Comparison of ENCODE assay signal across 28 cellular contexts in the genomic region with DNA sequence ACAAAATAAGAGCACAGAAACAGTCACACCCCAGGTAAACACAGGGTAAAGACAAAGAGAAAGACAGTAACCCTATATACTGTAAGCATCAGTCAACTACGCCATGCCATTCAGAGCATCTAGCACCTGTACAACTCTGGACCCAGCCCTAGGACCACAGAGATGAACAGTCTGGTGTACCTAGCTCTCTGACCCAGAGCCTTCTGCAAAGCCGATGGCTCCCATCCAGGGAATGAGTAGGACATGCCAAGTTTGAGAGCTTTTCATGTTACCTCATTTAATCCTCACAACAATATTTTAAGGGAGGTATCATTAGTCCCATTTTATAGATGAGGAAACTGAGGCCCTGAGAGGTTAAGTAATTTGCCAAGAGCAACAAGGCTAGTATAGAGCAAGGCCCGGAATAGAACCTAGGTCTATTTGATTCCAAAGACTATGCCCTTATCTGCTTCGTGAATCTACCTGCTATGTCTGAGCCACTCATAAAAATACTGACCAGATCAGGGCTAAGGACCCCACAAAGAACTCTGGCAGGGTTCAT.
"Had no signal": no experiment of that assay in that cellular context is flagged by ENCODE, and none has a peak within 500 bp of the region (broad histone marks: within the 10 kb centered on the region; RNA-seq: fewer than 3 reads in every experiment).

No MANE protein-coding gene starts in this region.

- H3K36me3 ChIP-seq: cardiac muscle cell, colonic mucosa, gastrocnemius medialis, transverse colon, uterus had no signal

- H3K36me3 Mint-ChIP-seq: activated CD4-positive, alpha-beta memory T cell treated with anti-CD3 and anti-CD28 coated beads for 36 hours; activated naive CD4-positive, alpha-beta T cell treated with anti-CD3 and anti-CD28 coated beads, Interleukin-2, amount 50 U/mL, for 72 hours; naive B cell; stimulated activated naive B cell treated with anti-CD40 and anti-IgM and Interleukin-4, amounts not matched to agents 10 μg/mL and 1 μg/mL and 100 μg/mL, for 72 hours had no signal

- H3K79me2 ChIP-seq: parathyroid adenoma had no signal

- H3K27me3 Mint-ChIP-seq: naive B cell; stimulated activated naive B cell treated with anti-CD40 and anti-IgM and Interleukin-4, amounts not matched to agents 10 μg/mL and 1 μg/mL and 100 μg/mL, for 72 hours had no signal

- H3K27me3 ChIP-seq: cardiac muscle cell, colonic mucosa, dorsolateral prefrontal cortex, gastrocnemius medialis, transverse colon, uterus had no signal

- H3K4me3 Mint-ChIP-seq: activated CD4-positive, alpha-beta memory T cell treated with anti-CD3 and anti-CD28 coated beads for 36 hours; activated T-cell treated with anti-CD3 and anti-CD28 coated beads, Interleukin-2, amount 50 U/mL, for 4 hours; activated T-helper 17 cell treated with anti-CD3 and anti-CD28 coated beads, Interleukin-2, amount 50 U/mL, for 72 hours; stimulated activated naive B cell treated with anti-CD40 and anti-IgM and Interleukin-4, amounts not matched to agents 10 μg/mL and 1 μg/mL and 100 μg/mL, for 72 hours had no signal

- DNase-seq: activated CD4-positive, alpha-beta memory T cell treated with anti-CD3 and anti-CD28 coated beads for 36 hours; activated CD4-positive, alpha-beta T cell treated with anti-CD3 and anti-CD28 coated beads for 48 hours; activated naive CD4-positive, alpha-beta T cell; activated T-cell treated with anti-CD3 and anti-CD28 coated beads, Interleukin-2, amount 50 U/mL, for 4 hours; anterior cingulate cortex; cerebellar nuclear complex; colonic mucosa; dorsolateral prefrontal cortex; effector memory CD4-positive, alpha-beta T cell; erythroblast; gastrocnemius medialis; glutamatergic neuron; left cardiac atrium; left ventricle myocardium superior; naive B cell; psoas muscle; stimulated activated CD4-positive, alpha-beta T cell treated with anti-CD3 and anti-CD28 coated beads, Interleukin-15, amount 100 ng/mL, for 24 hours; stimulated activated CD4-positive, alpha-beta T cell treated with anti-CD3 and anti-CD28 coated beads, Interleukin-2, amount 100 ng/mL, for 24 hours; stimulated activated naive B cell treated with anti-CD40 and anti-IgM and Interleukin-4, amounts not matched to agents 10 μg/mL and 1 μg/mL and 100 μg/mL, for 72 hours; T-helper 9 cell; transverse colon; uterus had no signal

- H3K9ac ChIP-seq: parathyroid adenoma had no signal

- H3K4me1 ChIP-seq: colonic mucosa, uterus had no signal

- H3K27ac ChIP-seq: colonic mucosa, gastrocnemius medialis, parathyroid adenoma, psoas muscle, transverse colon, uterus, VCaP had no signal

- H3K27ac Mint-ChIP-seq: activated CD4-positive, alpha-beta memory T cell treated with anti-CD3 and anti-CD28 coated beads for 36 hours; activated T-helper 17 cell treated with anti-CD3 and anti-CD28 coated beads, Interleukin-2, amount 50 U/mL, for 72 hours; stimulated activated naive B cell treated with anti-CD40 and anti-IgM and Interleukin-4, amounts not matched to agents 10 μg/mL and 1 μg/mL and 100 μg/mL, for 72 hours had no signal

- FAIRE-seq: TTC549 had no signal

- H3K9me3 ChIP-seq: colonic mucosa, gastrocnemius medialis, psoas muscle, transverse colon, uterus had no signal

- H3K9me3 Mint-ChIP-seq: activated CD4-positive, alpha-beta memory T cell treated with anti-CD3 and anti-CD28 coated beads for 36 hours; activated naive CD4-positive, alpha-beta T cell treated with anti-CD3 and anti-CD28 coated beads, Interleukin-2, amount 50 U/mL, for 72 hours; activated T-cell treated with anti-CD3 and anti-CD28 coated beads, Interleukin-2, amount 50 U/mL, for 4 hours; activated T-helper 17 cell treated with anti-CD3 and anti-CD28 coated beads, Interleukin-2, amount 50 U/mL, for 72 hours; naive B cell; stimulated activated naive B cell treated with anti-CD40 and anti-IgM and Interleukin-4, amounts not matched to agents 10 μg/mL and 1 μg/mL and 100 μg/mL, for 72 hours had no signal

- H3K4me3 ChIP-seq: cardiac muscle cell, colonic mucosa, dorsolateral prefrontal cortex, gastrocnemius medialis, psoas muscle, transverse colon, uterus had no signal
